ENCODE assay signal across 3 cellular contexts in the genomic region with DNA sequence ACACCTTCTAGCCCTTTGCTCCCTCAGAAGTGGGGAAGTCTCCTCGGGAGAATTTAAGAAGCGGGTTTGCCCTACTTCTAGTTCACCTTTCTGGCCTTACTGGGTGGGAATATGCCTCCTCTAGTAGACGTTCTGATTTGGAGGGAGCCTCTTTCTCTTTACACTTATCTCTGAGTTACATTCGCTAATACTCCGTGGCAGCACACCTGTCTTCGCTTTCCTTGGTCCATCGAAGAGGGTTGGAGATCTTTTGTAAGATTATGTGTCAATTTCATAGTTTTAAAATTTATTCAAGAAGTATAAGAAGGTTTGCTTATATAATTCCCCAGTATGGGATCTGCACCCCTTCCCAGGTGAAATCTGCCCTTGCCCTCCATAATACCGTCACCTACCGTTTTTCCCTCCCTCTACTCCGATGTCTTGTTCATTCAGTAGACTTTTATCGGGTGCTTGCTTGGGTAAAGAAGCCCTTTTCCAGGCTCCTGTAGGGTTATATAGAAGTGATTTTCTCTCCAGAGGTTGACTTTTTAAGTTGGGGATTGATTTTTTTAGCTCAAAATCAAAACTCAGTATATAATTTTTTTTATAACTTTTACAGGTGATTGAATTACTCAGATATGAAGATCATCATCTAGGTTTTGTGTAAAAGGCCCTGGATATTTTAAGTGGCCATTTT.
TF ChIP-seq lines count a peak whose summit lies in the region.

No MANE protein-coding gene starts in this region.

TF ChIP-seq in GM12891, 5 proteins besides CTCF, POLR2A, EP300 and RAD21:
- no peak for TF ChIP-seq POU2F2 (IDR thresholded peaks at IDR 0.05; ENCODE audit: low read depth, low read length)
- TF ChIP-seq SPI1 (IDR thresholded peaks at IDR 0.05; ENCODE audit: low read depth, low read length): peak; percentile 33; the same call in 1 of the 2 replicates

TF ChIP-seq in H1, 55 proteins besides CTCF, POLR2A, EP300 and RAD21:
- TF ChIP-seq, protein P1, sequence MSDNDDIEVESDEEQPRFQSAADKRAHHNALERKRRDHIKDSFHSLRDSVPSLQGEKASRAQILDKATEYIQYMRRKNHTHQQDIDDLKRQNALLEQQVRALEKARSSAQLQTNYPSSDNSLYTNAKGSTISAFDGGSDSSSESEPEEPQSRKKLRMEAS (IDR thresholded peaks at IDR 0.05): no peak
- TF ChIP-seq SAP30 (IDR thresholded peaks at IDR 0.05; ENCODE audit: insufficient read depth, insufficient replicate concordance, low read length) (no peak), TBP (IDR thresholded peaks at IDR 0.05; ENCODE audit: low read depth, low read length) (no peak), SUZ12 (IDR thresholded peaks at IDR 0.05; ENCODE audit: low read length) (no peak), HDAC2 (IDR thresholded peaks at IDR 0.05; ENCODE audit: borderline replicate concordance in 1 of 2, low read depth in 2 of 2, low read length in 2 of 2) (no peak), SP2 (IDR thresholded peaks at IDR 0.05; ENCODE audit: low read length) (no peak), SIRT6 (IDR thresholded peaks at IDR 0.05; ENCODE audit: low read length) (no peak), EGR1 (IDR thresholded peaks at IDR 0.05; ENCODE audit: borderline replicate concordance, low read depth, low read length) (no peak), CHD1 (IDR thresholded peaks at IDR 0.05; ENCODE audit: low read depth, low read length) (no peak), CHD2 (IDR thresholded peaks at IDR 0.05; ENCODE audit: low read length) (no peak), KDM4A (IDR thresholded peaks at IDR 0.05; ENCODE audit: low read depth, low read length, severe bottlenecking) (no peak), SP1 (IDR thresholded peaks at IDR 0.05; ENCODE audit: low read depth, low read length) (no peak)

TF ChIP-seq in neural cell, 6 proteins besides CTCF, POLR2A, EP300 and RAD21:
- TF ChIP-seq EZH2 (IDR thresholded peaks at IDR 0.05; ENCODE audit: borderline replicate concordance, insufficient read depth, low read length, poor library complexity, severe bottlenecking): no peak
- TF ChIP-seq, protein P2, sequence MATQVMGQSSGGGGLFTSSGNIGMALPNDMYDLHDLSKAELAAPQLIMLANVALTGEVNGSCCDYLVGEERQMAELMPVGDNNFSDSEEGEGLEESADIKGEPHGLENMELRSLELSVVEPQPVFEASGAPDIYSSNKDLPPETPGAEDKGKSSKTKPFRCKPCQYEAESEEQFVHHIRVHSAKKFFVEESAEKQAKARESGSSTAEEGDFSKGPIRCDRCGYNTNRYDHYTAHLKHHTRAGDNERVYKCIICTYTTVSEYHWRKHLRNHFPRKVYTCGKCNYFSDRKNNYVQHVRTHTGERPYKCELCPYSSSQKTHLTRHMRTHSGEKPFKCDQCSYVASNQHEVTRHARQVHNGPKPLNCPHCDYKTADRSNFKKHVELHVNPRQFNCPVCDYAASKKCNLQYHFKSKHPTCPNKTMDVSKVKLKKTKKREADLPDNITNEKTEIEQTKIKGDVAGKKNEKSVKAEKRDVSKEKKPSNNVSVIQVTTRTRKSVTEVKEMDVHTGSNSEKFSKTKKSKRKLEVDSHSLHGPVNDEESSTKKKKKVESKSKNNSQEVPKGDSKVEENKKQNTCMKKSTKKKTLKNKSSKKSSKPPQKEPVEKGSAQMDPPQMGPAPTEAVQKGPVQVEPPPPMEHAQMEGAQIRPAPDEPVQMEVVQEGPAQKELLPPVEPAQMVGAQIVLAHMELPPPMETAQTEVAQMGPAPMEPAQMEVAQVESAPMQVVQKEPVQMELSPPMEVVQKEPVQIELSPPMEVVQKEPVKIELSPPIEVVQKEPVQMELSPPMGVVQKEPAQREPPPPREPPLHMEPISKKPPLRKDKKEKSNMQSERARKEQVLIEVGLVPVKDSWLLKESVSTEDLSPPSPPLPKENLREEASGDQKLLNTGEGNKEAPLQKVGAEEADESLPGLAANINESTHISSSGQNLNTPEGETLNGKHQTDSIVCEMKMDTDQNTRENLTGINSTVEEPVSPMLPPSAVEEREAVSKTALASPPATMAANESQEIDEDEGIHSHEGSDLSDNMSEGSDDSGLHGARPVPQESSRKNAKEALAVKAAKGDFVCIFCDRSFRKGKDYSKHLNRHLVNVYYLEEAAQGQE (IDR thresholded peaks at IDR 0.05; ENCODE audit: borderline replicate concordance): no peak
- TF ChIP-seq TAF1 (IDR thresholded peaks at IDR 0.05; ENCODE audit: low read depth): no peak
- TF ChIP-seq MXI1 (conservative IDR thresholded peaks at IDR 0.05; ENCODE audit: poor library complexity, severe bottlenecking): no peak
- no peak for TF ChIP-seq POLR2AphosphoS5 (IDR thresholded peaks at IDR 0.05)
- TF ChIP-seq SMC3 (conservative IDR thresholded peaks at IDR 0.05; ENCODE audit: poor library complexity): no peak
